Comparison of ENCODE assay signal across 23 cellular contexts in genomic region chr1:70360321-70360720, GRCh38. TPM values are rescaled to one million over a fixed set of nuclear protein-coding genes. Genes with fewer than 3 reads are reported as not detected.
DNase-seq lines count a peak whose midpoint lies in the region; ATAC-seq and TF ChIP-seq lines count a peak whose summit lies in the region.
"Had no signal": no experiment of that assay in that cellular context is flagged by ENCODE, and none has a peak within 500 bp of the region (broad histone marks: within the 10 kb centered on the region; RNA-seq: fewer than 3 reads in every experiment).

No MANE protein-coding gene starts in this region.

- no peak overlapping the region for H3K4me3 ChIP-seq in esophagus muscularis mucosa
- H3K4me3 ChIP-seq: A549, left lung, smooth muscle cell, upper lobe of right lung had no signal

- no peak overlapping the region for H3K27ac ChIP-seq in esophagus muscularis mucosa (replicated peaks in 1 of 4)
- H3K27ac ChIP-seq: A549, HL-60, left lung, upper lobe of right lung had no signal

- H3K36me3 ChIP-seq in esophagus muscularis mucosa, result no peaks in the 10 kb centered on the region
- H3K36me3 ChIP-seq: left lung, upper lobe of right lung had no signal

- WGBS in esophagus muscularis mucosa, result 85% methylated on average over 5 of the region's 5 CpGs

- peaks cover 0 to 11% (median 7%) of the 10 kb centered on the region in 4 donors for H3K4me1 ChIP-seq in esophagus muscularis mucosa

- peak; percentile 56 for DNase-seq in NCI-H82 (lab: John Stamatoyannopoulos, UW)
- no peak for DNase-seq in NCI-H82 treated with DMSO at 0.1 percent for 48 hours (lab: John Stamatoyannopoulos, UW; ENCODE audit: unreplicated experiment)
- DNase-seq in RPMI7951 (ENCODE audit: low read depth), result peak; percentile 8
- DNase-seq in esophagus muscularis mucosa (ENCODE audit: extremely low spot score), result peak; percentile 34
- DNase-seq in SKM-1 treated with dmso at 0.1 percent for 144 hours (lab: John Stamatoyannopoulos, UW; ENCODE audit: unreplicated experiment), result no peak
- DNase-seq in kidney tubule cell (ENCODE audit: low spot score), result no peak
- DNase-seq in COLO668 (lab: John Stamatoyannopoulos, UW; ENCODE audit: unreplicated experiment), result no peak
- DNase-seq: activated CD8-positive, alpha-beta T cell treated with anti-CD3 and anti-CD28 coated beads for 36 hours; activated naive CD8-positive, alpha-beta T cell treated with anti-CD3 and anti-CD28 coated beads, Interleukin-2, amount 10 ng/mL, durations not matched to agents 7 days and 5 days; DMS79 treated with DMSO at 0.1 percent for 48 hours; head of caudate nucleus; left lung; MM.1S; naive thymus-derived CD8-positive, alpha-beta T cell; NCI-H1417 treated with DMSO at 0.1 percent for 48 hours; NCI-H510A treated with DMSO at 0.1 percent for 48 hours; upper lobe of right lung had no signal

- intact Hi-C loops in esophagus muscularis mucosa (cut with DNase I), result no loop called here

- no peaks in the 10 kb centered on the region for H3K27me3 ChIP-seq in esophagus muscularis mucosa
- H3K27me3 ChIP-seq: left lung, upper lobe of right lung had no signal

- no peak for TF ChIP-seq CTCF in esophagus muscularis mucosa (IDR thresholded peaks at IDR 0.05)

- no peaks in the 10 kb centered on the region for H3K9me3 ChIP-seq in esophagus muscularis mucosa
- H3K9me3 ChIP-seq: A549, left lung, upper lobe of right lung had no signal

- no peak for TF ChIP-seq EP300 in esophagus muscularis mucosa (IDR thresholded peaks at IDR 0.05)

- no peak for TF ChIP-seq POLR2A in esophagus muscularis mucosa (IDR thresholded peaks at IDR 0.05; ENCODE audit: low read depth)

- ATAC-seq in GM21619 (IDR thresholded peaks at IDR 0.05; ENCODE audit: unreplicated experiment), result no peak
- ATAC-seq: activated CD4-positive, CD25-positive, alpha-beta regulatory T cell treated with anti-CD3 and anti-CD28 coated beads, Interleukin-2, amount 50 U/mL, for 24 hours; activated CD8-positive, alpha-beta T cell treated with anti-CD3 and anti-CD28 coated beads for 36 hours; left lung; naive thymus-derived CD8-positive, alpha-beta T cell; stimulated activated memory B cell treated with anti-CD40 and anti-IgM and Interleukin-4, amounts not matched to agents 10 μg/mL and 1 μg/mL and 100 μg/mL, for 72 hours; upper lobe of right lung had no signal

RNA-seq across cellular contexts. Expression of gene ANKRD13C, which starts 5.8 kb away (rescaled TPM):
- 34.1 and 47.0 TPM in 2 replicates for total RNA-seq in RPMI7951 (2014; rRNA removed; shearing (Covaris generic))
- 10 to 100 TPM; 23.0 to 30.2 (median 26.5) TPM for total RNA-seq in esophagus muscularis mucosa

RNA-seq across cellular contexts. Expression of gene CTH, which starts 50.7 kb away (rescaled TPM):
- total RNA-seq in RPMI7951 (2014; rRNA removed; shearing (Covaris generic)), result 6.9 and 7.6 TPM in 2 replicates
- total RNA-seq in esophagus muscularis mucosa, result 1 to 10 TPM; 1.1 to 5.0 (median 3.8) TPM

Comparison
In these comparisons a context has a peak if more than half of its experiments do, and no peak if none do; other contexts are left out.
1. DNase-seq: peak in NCI-H82 (single experiment), RPMI7951 (single experiment) and esophagus muscularis mucosa (single experiment); none in NCI-H82 treated with DMSO at 0.1 percent for 48 hours (single experiment), SKM-1 treated with dmso at 0.1 percent for 144 hours (single experiment), kidney tubule cell (single experiment) and COLO668 (single experiment).